ENCODE assay signal across 13 cellular contexts in the genomic region with DNA sequence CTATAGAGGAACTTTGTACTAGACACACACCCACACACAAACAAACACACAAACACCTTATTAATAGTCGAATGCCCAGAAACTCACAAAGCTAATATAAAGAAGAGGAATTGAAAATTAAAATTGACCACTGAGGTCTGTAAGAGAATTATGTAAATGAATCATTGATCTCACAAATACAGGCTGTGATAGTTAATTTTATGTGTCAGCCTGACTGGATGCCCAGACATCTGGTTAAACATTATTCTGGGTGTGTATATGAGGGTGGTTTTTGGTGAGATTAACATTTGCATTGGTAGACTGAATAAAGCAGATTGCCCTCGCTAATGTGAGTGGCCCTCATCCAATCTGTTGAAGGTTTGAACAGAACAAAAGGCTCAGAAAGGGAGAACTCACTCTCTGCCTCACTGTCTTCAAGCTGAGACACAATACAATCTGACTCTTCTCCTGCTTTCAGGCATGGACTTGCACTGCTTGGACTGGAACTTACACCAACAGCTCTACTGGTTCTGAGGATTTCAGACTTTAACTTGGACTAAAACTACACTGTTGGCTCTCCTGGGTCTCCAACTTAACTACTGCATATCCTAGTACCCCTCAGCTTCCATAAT.
DNase-seq lines count a peak whose midpoint lies in the region; ATAC-seq lines count a peak whose summit lies in the region.
"Had no signal": no experiment of that assay in that cellular context is flagged by ENCODE, and none has a peak within 500 bp of the region (broad histone marks: within the 10 kb centered on the region; RNA-seq: fewer than 3 reads in every experiment).

No MANE protein-coding gene starts in this region.

- DNase-seq in kidney tubule cell (ENCODE audit: low spot score) = peak; percentile 53
- DNase-seq in activated T-cell treated with anti-CD3 and anti-CD28 coated beads for 4 hours = no peak
- DNase-seq: effector memory CD4-positive, alpha-beta T cell; GM23248; occipital lobe; stimulated activated naive CD4-positive, alpha-beta T cell; upper lobe of right lung had no signal

- peak; percentile 47 for ATAC-seq in GM18868 (IDR thresholded peaks at IDR 0.05; ENCODE audit: unreplicated experiment)
- peak; percentile 63 for ATAC-seq in GM21619 (IDR thresholded peaks at IDR 0.05; ENCODE audit: unreplicated experiment)
- ATAC-seq in HG03378 (IDR thresholded peaks at IDR 0.05; ENCODE audit: unreplicated experiment) = peak; percentile 70
- ATAC-seq in GM21515 (IDR thresholded peaks at IDR 0.05; ENCODE audit: unreplicated experiment) = no peak
- no peak for ATAC-seq in GM21717 (IDR thresholded peaks at IDR 0.05; ENCODE audit: unreplicated experiment)
- ATAC-seq: gastroesophageal sphincter, upper lobe of right lung had no signal

Comparison
In these comparisons a context has a peak if more than half of its experiments do, and no peak if none do; other contexts are left out.
1. ATAC-seq: peak in GM18868 (single experiment), GM21619 (single experiment) and HG03378 (single experiment); none in GM21515 (single experiment) and GM21717 (single experiment).